In the genomic region with DNA sequence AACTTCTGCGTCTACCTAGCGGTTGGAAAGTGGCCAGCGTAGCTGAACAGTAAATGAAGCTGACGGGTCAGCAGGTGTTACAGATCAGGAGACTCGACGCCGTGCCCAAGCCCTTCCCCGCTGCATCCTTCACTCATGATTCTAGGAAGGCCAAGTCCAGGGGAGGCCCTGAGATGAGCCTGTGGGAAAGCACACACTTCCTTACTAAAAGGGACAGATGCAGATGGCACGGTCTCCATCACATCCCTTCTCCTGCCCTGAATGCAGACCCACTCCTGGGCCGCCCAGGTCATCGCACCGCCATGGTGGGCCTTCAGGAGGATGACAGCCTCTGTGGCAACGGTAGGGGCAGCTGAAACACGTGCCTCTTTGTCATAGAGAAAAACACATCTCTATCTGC, we compare ENCODE assay signal across 12 cellular contexts.
"Had no signal": no experiment of that assay in that cellular context is flagged by ENCODE, and none has a peak within 500 bp of the region (broad histone marks: within the 10 kb centered on the region; RNA-seq: fewer than 3 reads in every experiment).

No MANE protein-coding gene starts in this region.

- H3K4me1 ChIP-seq: breast epithelium, gastroesophageal sphincter, testis had no signal

- H3K27me3 ChIP-seq: breast epithelium, gastroesophageal sphincter, testis had no signal

- ATAC-seq: activated naive CD8-positive, alpha-beta T cell treated with anti-CD3 and anti-CD28 coated beads, Interleukin-2, amount 50 U/mL, for 24 hours had no signal

- H3K27ac ChIP-seq: testis had no signal

- H3K9me3 ChIP-seq: mucosa of descending colon, testis had no signal

- H3K4me3 ChIP-seq: breast epithelium, gastroesophageal sphincter, mucosa of descending colon, testis had no signal

- H3K27ac Mint-ChIP-seq: progenitor cell of endocrine pancreas had no signal

- H3K4me3 Mint-ChIP-seq: activated naive CD8-positive, alpha-beta T cell treated with anti-CD3 and anti-CD28 coated beads, Interleukin-2, amount 50 U/mL, for 24 hours had no signal

- H3K36me3 ChIP-seq: breast epithelium, gastroesophageal sphincter had no signal

- DNase-seq: activated CD4-positive, alpha-beta T cell treated with anti-CD3 and anti-CD28 coated beads, Interleukin-2, amount 50 U/mL, for 1 hour; activated CD8-positive, alpha-beta memory T cell treated with anti-CD3 and anti-CD28 coated beads for 24 hours; activated naive CD4-positive, alpha-beta T cell treated with anti-CD3 and anti-CD28 coated beads for 36 hours; activated naive CD8-positive, alpha-beta T cell treated with anti-CD3 and anti-CD28 coated beads, Interleukin-2, amount 50 U/mL, for 24 hours; mucosa of descending colon; naive thymus-derived CD8-positive, alpha-beta T cell; stimulated activated CD4-positive, alpha-beta T cell treated with anti-CD3 and anti-CD28 coated beads, Interleukin-1b, Interleukin-23, amount 100 ng/mL, for 48 hours; stimulated activated naive CD8-positive, alpha-beta T cell treated with anti-CD3 and anti-CD28 coated beads, Interleukin-15, amount 100 ng/mL, for 72 hours; testis had no signal
